11 cellular contexts compared by ENCODE assay signal in the genomic region with DNA sequence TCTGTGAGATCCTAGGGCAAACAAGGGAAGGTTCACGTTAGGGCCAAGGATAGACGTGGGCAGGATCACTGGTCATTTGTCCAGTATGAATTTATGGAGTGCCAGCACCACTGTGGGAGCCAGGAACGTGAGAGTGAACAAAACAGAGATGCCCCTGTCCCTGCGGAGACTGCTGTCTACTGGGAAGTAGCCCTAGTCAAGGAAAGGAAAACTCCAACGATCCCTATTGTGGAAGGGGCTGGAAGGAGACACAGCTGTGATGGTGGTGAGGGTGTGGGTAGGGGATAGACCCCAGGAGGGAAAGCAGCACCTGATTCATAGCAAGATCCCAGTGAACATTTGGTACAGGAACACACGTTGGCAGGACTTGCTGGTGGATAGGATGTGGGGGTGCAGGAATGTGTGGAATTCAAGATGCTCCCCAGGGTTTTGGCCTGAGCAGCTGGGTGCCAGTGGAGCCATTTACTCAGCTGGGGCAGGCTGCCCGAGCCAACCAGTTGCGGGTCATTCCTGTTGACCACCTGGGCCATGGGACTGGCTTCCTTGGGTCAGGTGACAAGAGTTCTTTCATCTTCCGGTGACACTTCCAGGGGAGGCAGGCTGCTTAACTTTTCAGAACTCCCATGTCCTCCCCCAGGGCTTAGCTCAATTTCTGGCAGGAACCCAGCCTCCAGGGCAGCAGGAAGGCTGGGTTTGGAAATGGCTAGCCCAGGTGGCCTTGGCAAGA. TPM values are rescaled to one million over a fixed set of nuclear protein-coding genes. Genes with fewer than 3 reads are reported as not detected.
DNase-seq lines count a peak whose midpoint lies in the region; ATAC-seq and TF ChIP-seq lines count a peak whose summit lies in the region.
"Had no signal": no experiment of that assay in that cellular context is flagged by ENCODE, and none has a peak within 500 bp of the region (broad histone marks: within the 10 kb centered on the region; RNA-seq: fewer than 3 reads in every experiment).

No MANE protein-coding gene starts in this region.

- no peaks in the 10 kb centered on the region for H3K27me3 Mint-ChIP-seq in activated naive CD8-positive, alpha-beta T cell
- H3K27me3 Mint-ChIP-seq in activated naive CD8-positive, alpha-beta T cell treated with anti-CD3 and anti-CD28 coated beads for 36 hours = no peaks in the 10 kb centered on the region
- no peaks in the 10 kb centered on the region for H3K27me3 Mint-ChIP-seq in T-cell

- no peak overlapping the region for H3K27ac Mint-ChIP-seq in activated naive CD8-positive, alpha-beta T cell
- no peak overlapping the region for H3K27ac Mint-ChIP-seq in activated naive CD8-positive, alpha-beta T cell treated with anti-CD3 and anti-CD28 coated beads for 36 hours
- H3K27ac Mint-ChIP-seq in T-cell = no peak overlapping the region

- intact Hi-C loops in upper lobe of right lung (cut with DNase I) = no loop called here

- CTCF ChIA-PET in T-cell (lab: Charles Lee) = no interaction called here

- peaks cover 4% of the 10 kb centered on the region for H3K36me3 ChIP-seq in upper lobe of right lung
- H3K36me3 ChIP-seq: thyroid gland had no signal

- no peaks in the 10 kb centered on the region for H3K27me3 ChIP-seq in upper lobe of right lung
- H3K27me3 ChIP-seq: thyroid gland had no signal

- DNase-seq in activated naive CD8-positive, alpha-beta T cell treated with anti-CD3 and anti-CD28 coated beads for 36 hours = no peak
- DNase-seq in T-cell (no peak), hepatic stellate cell (ENCODE audit: low spot score) (peak; percentile 49), upper lobe of right lung (peak; percentile 40), foreskin melanocyte (no peak)
- no peak for DNase-seq in activated CD4-positive, alpha-beta T cell treated with anti-CD3 and anti-CD28 coated beads for 4 hours
- DNase-seq: left cardiac atrium, NCI-H524 treated with DMSO at 0.1 percent for 48 hours, thyroid gland had no signal

- no peaks in the 10 kb centered on the region for H3K9me3 ChIP-seq in upper lobe of right lung
- H3K9me3 ChIP-seq: thyroid gland had no signal

- no peak for TF ChIP-seq CTCF in upper lobe of right lung (IDR thresholded peaks at IDR 0.05)

- H3K4me1 Mint-ChIP-seq in activated naive CD8-positive, alpha-beta T cell (ENCODE audit: low read depth) = peaks cover 16% of the 10 kb centered on the region
- peaks cover 15% of the 10 kb centered on the region for H3K4me1 Mint-ChIP-seq in activated naive CD8-positive, alpha-beta T cell treated with anti-CD3 and anti-CD28 coated beads for 36 hours
- H3K4me1 Mint-ChIP-seq in T-cell = peaks cover 19 to 23% (median 22%) of the 10 kb centered on the region in 3 donors

- no peaks in the 10 kb centered on the region for H3K36me3 Mint-ChIP-seq in activated naive CD8-positive, alpha-beta T cell
- H3K36me3 Mint-ChIP-seq in activated naive CD8-positive, alpha-beta T cell treated with anti-CD3 and anti-CD28 coated beads for 36 hours = no peaks in the 10 kb centered on the region
- H3K36me3 Mint-ChIP-seq in T-cell = no peaks in the 10 kb centered on the region

- peak overlapping the region; percentile 10 for H3K4me3 Mint-ChIP-seq in activated naive CD8-positive, alpha-beta T cell
- no peak overlapping the region for H3K4me3 Mint-ChIP-seq in activated naive CD8-positive, alpha-beta T cell treated with anti-CD3 and anti-CD28 coated beads for 36 hours
- H3K4me3 Mint-ChIP-seq in T-cell = peak overlapping the region; percentile 24 to 83 (median 31)

- H3K27ac ChIP-seq in upper lobe of right lung = no peak overlapping the region
- H3K27ac ChIP-seq: thyroid gland had no signal

- no peaks in the 10 kb centered on the region for H3K9me3 Mint-ChIP-seq in activated naive CD8-positive, alpha-beta T cell (ENCODE audit: low read depth)
- H3K9me3 Mint-ChIP-seq in activated naive CD8-positive, alpha-beta T cell treated with anti-CD3 and anti-CD28 coated beads for 36 hours = no peaks in the 10 kb centered on the region
- no peaks in the 10 kb centered on the region for H3K9me3 Mint-ChIP-seq in T-cell

- H3K4me3 ChIP-seq in upper lobe of right lung = no peak overlapping the region

- H3K4me1 ChIP-seq in upper lobe of right lung = peaks cover 27% of the 10 kb centered on the region

- ATAC-seq in T-cell (replicated peaks in 1 of 4) (no peak), upper lobe of right lung (no peak), GM19023 (IDR thresholded peaks at IDR 0.05; ENCODE audit: unreplicated experiment) (no peak)

- POLR2A ChIA-PET in T-cell (lab: Charles Lee) = interaction anchor here in 1 of 2 donors (0.5 kb wide), 1 partner anchor 33 kb away, joined by 3 read pairs; no protein-coding TSS in a partner anchor

RNA-seq across cellular contexts. Expression of a gene that starts 1.2 kb away (rescaled TPM):
- 10 to 100 TPM; 24.3 to 26.8 TPM for total RNA-seq in activated naive CD8-positive, alpha-beta T cell treated with anti-CD3 and anti-CD28 coated beads for 36 hours
- total RNA-seq in T-cell = 10 to 100 TPM; 39.4 to 65.5 (median 58.2) TPM
- total RNA-seq in upper lobe of right lung = 42.1 TPM

RNA-seq across cellular contexts. Expression of a gene that starts 32.5 kb away (rescaled TPM):
- total RNA-seq in activated naive CD8-positive, alpha-beta T cell treated with anti-CD3 and anti-CD28 coated beads for 36 hours = not detected
- not detected for total RNA-seq in T-cell
- 14.8 TPM for total RNA-seq in upper lobe of right lung

RNA-seq across cellular contexts. Expression of a gene that starts 40.9 kb away (rescaled TPM):
- total RNA-seq in activated naive CD8-positive, alpha-beta T cell treated with anti-CD3 and anti-CD28 coated beads for 36 hours = 100 to 1,000 TPM; 144 to 171 TPM
- total RNA-seq in T-cell (10 to 100 TPM; 46.2 to 61.7 (median 57.6) TPM), upper lobe of right lung (79.3 TPM)

Comparison
In these comparisons a context has a peak if more than half of its experiments do, and no peak if none do; other contexts are left out.
1. DNase-seq: peak in hepatic stellate cell (single experiment) and upper lobe of right lung (single experiment); none in activated naive CD8-positive, alpha-beta T cell treated with anti-CD3 and anti-CD28 coated beads for 36 hours (single experiment), T-cell (0 of 34), activated CD4-positive, alpha-beta T cell treated with anti-CD3 and anti-CD28 coated beads for 4 hours (0 of 2) and foreskin melanocyte (single experiment).
2. RNA of a gene that starts 32.5 kb away (total RNA-seq): 14.8 TPM in upper lobe of right lung (single experiment); not detected in T-cell and not detected in activated naive CD8-positive, alpha-beta T cell treated with anti-CD3 and anti-CD28 coated beads for 36 hours; every median in the first group is over 10 times any median in the second.